22 cellular contexts compared by ENCODE assay signal in genomic region chr5:155926011-155926410, GRCh38.
"Had no signal": no experiment of that assay in that cellular context is flagged by ENCODE, and none has a peak within 500 bp of the region (broad histone marks: within the 10 kb centered on the region; RNA-seq: fewer than 3 reads in every experiment).

No MANE protein-coding gene starts in this region.

- H3K4me1 ChIP-seq: body of pancreas, esophagus muscularis mucosa, lower lobe of right lung, pancreas, right lobe of liver, tibial nerve, vagina had no signal

- DNase-seq: activated CD4-positive, alpha-beta T cell treated with anti-CD3 and anti-CD28 coated beads, Interleukin-2, amount 10 ng/mL, durations not matched to agents 7 days and 5 days; activated CD8-positive, alpha-beta T cell treated with anti-CD3 and anti-CD28 coated beads, Interleukin-2, amount 10 ng/mL, durations not matched to agents 7 days and 5 days; activated naive CD4-positive, alpha-beta T cell treated with anti-CD3 and anti-CD28 coated beads, Interleukin-2, amount 10 ng/mL, durations not matched to agents 7 days and 5 days; activated T-cell treated with anti-CD3 and anti-CD28 coated beads, Interleukin-2, amount 50 U/mL, for 24 hours; body of pancreas; dermis blood vessel endothelial cell; effector memory CD4-positive, alpha-beta T cell; lower lobe of right lung; pancreas; right lobe of liver; small intestine; stimulated activated CD4-positive, alpha-beta T cell treated with anti-CD3 and anti-CD28 coated beads, Interleukin-15, amount 100 ng/mL, for 24 hours; stimulated activated CD4-positive, alpha-beta T cell treated with anti-CD3 and anti-CD28 coated beads, Interleukin-2, amount 100 ng/mL, for 48 hours; T-helper 9 cell had no signal

- H3K36me3 ChIP-seq: esophagus muscularis mucosa, lower lobe of right lung, neutrophil, pancreas, right lobe of liver, tibial nerve, vagina had no signal

- H3K27me3 ChIP-seq: body of pancreas, esophagus muscularis mucosa, hepatocyte, neutrophil, pancreas, right lobe of liver, tibial nerve, vagina had no signal

- ATAC-seq: activated CD8-positive, alpha-beta T cell treated with anti-CD3 and anti-CD28 coated beads, Interleukin-2, amount 10 ng/mL, durations not matched to agents 7 days and 5 days; body of pancreas; lower lobe of right lung; natural killer cell treated with Interleukin-12 subunit alpha and Interleukin-12 subunit beta and Interleukin-15 and Interleukin-18, amount 100 ng/mL, for 72 hours; pancreas; right lobe of liver had no signal

- FAIRE-seq: endothelial cell of umbilical vein, islet of Langerhans, pancreas, small intestine had no signal

- H3K9me3 ChIP-seq: body of pancreas, esophagus muscularis mucosa, lower lobe of right lung, neutrophil, pancreas, right lobe of liver, tibial nerve, vagina had no signal

- H3K4me3 ChIP-seq: body of pancreas, esophagus muscularis mucosa, hepatocyte, lower lobe of right lung, pancreas, right lobe of liver, tibial nerve, vagina had no signal

- H3K27ac ChIP-seq: body of pancreas, esophagus muscularis mucosa, hepatocyte, lower lobe of right lung, neutrophil, pancreas, right lobe of liver, tibial nerve, vagina had no signal
